ENCODE assay signal across 8 cellular contexts in the genomic region with DNA sequence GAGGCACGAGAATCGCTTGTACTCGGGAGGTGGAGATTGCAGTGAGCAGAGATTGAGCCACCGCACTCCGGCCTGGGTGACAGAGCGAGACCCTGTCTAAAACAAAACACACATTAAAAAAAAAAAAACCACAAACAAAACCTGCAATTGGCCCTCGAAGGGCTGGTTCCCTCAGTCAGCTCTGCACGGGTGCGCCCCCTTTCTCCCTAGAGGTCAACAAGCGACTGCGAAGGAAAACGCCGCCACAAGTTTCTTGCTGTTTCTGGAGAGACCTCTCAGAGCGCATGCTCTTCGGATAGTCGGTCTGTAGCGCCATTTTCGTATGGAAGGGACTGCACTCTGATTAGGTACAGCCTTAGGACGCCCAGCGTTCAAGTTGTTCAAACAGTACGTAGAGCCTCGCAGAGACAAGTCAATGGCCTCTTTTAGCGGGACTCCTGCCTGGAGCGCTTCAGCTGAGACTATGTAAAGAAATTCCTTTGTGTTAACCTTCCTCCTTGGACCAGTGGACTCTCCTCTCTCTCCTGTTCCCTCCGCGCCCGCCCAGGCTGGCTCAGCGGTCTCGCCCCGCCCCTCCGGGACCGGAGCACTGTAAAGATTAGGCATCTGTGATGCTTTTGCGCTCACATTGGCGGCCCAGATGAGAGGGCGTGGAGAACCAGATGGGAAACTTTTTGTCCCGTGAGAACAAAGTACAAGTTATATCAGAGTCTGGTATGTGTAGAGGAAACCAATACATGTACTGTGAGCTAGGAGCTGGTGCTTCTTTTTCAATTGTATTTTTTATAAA. TPM values are rescaled to one million over a fixed set of nuclear protein-coding genes. Genes with fewer than 3 reads are reported as not detected.
DNase-seq lines count a peak whose midpoint lies in the region; ATAC-seq and TF ChIP-seq lines count a peak whose summit lies in the region.

No MANE protein-coding gene starts in this region.

- ATAC-seq in GM18909 (IDR thresholded peaks at IDR 0.05; ENCODE audit: poor library complexity, unreplicated experiment): peak; percentile 70
- ATAC-seq in HG03159 (IDR thresholded peaks at IDR 0.05; ENCODE audit: unreplicated experiment): peak; percentile 53
- peak; percentile 71 for ATAC-seq in WTC11

- no peaks in the 10 kb centered on the region for H3K9me3 Mint-ChIP-seq in WTC11

- no peaks in the 10 kb centered on the region for H3K36me3 Mint-ChIP-seq in WTC11

- H3K4me3 Mint-ChIP-seq in WTC11: peak overlapping the region; percentile 98

- TF ChIP-seq CTCF in AG09319 (IDR thresholded peaks at IDR 0.05; ENCODE audit: low read depth, low read length) (peak; percentile 32), WTC11 (IDR thresholded peaks at IDR 0.05) (no peak)

- POLR2A ChIA-PET in WTC11 (lab: Charles Lee): interaction anchor here (0.5 to 4.4 kb wide), 6 partner anchors 66 to 382 kb away, joined by 3 to 34 read pairs (median 4); a partner anchor contains a TSS

- H3K4me1 Mint-ChIP-seq in WTC11: peaks cover 28% of the 10 kb centered on the region

- H3K27ac Mint-ChIP-seq in WTC11: peak overlapping the region; percentile 100

- CTCF ChIA-PET in WTC11 (lab: Charles Lee): interaction anchor here (1.9 to 3.3 kb wide), 3 partner anchors 53 to 108 kb away, joined by 6 to 17 read pairs (median 10); a partner anchor contains a TSS

- DNase-seq in AG09319 (ENCODE audit: extremely low read depth, low read depth): peak; percentile 61
- peak; percentile 91 for DNase-seq in NCI-H2227 treated with DMSO at 0.1 percent for 48 hours (lab: John Stamatoyannopoulos, UW)
- DNase-seq in WTC11 (ENCODE audit: low spot score): peak; percentile 94
- peak; percentile 89 for DNase-seq in central memory CD4-positive, alpha-beta T cell
- peak; percentile 94 for DNase-seq in iris pigment epithelial cell (ENCODE audit: low read depth)
- DNase-seq in stimulated activated CD4-positive, alpha-beta T cell treated with anti-CD3 and anti-CD28 coated beads, Interleukin-12 subunit alpha, Interleukin-12 subunit beta, amount 100 ng/mL, for 24 hours (ENCODE audit: low read depth in 2 of 2): peak; percentile 76 to 88

- H3K27me3 Mint-ChIP-seq in WTC11 (ENCODE audit: low read depth): no peaks in the 10 kb centered on the region; the same call in 1 of the 2 replicates

TF ChIP-seq in WTC11, 78 proteins besides CTCF, POLR2A, EP300 and RAD21 (continues in another document):
- TF ChIP-seq JAZF1 (CRISPR knock-in tag; IDR thresholded peaks at IDR 0.05) (no peak), SMAD3 (CRISPR knock-in tag; IDR thresholded peaks at IDR 0.05; ENCODE audit: borderline replicate concordance) (no peak), ZNF263 (CRISPR knock-in tag; IDR thresholded peaks at IDR 0.05; ENCODE audit: low read depth) (no peak), ZNF416 (CRISPR knock-in tag; IDR thresholded peaks at IDR 0.05) (peak; percentile 87; the same call in 1 of the 2 replicates), SMAD4 (CRISPR knock-in tag; IDR thresholded peaks at IDR 0.05) (no peak), ZNF138 (CRISPR knock-in tag; conservative IDR thresholded peaks at IDR 0.05) (no peak), GABPB1 (CRISPR knock-in tag; IDR thresholded peaks at IDR 0.05) (no peak), IRF2 (CRISPR knock-in tag; IDR thresholded peaks at IDR 0.05; ENCODE audit: borderline replicate concordance, low read depth) (no peak), ESRRA (CRISPR knock-in tag; IDR thresholded peaks at IDR 0.05; ENCODE audit: borderline replicate concordance) (no peak), ZNF317 (CRISPR knock-in tag; IDR thresholded peaks at IDR 0.05; ENCODE audit: borderline replicate concordance, low read depth) (no peak), RORB (CRISPR knock-in tag; IDR thresholded peaks at IDR 0.05) (no peak)
- TF ChIP-seq, protein P1, sequence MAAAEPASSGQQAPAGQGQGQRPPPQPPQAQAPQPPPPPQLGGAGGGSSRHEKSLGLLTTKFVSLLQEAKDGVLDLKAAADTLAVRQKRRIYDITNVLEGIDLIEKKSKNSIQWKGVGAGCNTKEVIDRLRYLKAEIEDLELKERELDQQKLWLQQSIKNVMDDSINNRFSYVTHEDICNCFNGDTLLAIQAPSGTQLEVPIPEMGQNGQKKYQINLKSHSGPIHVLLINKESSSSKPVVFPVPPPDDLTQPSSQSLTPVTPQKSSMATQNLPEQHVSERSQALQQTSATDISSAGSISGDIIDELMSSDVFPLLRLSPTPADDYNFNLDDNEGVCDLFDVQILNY (CRISPR knock-in tag; IDR thresholded peaks at IDR 0.05): peak; percentile 71; the same call in 1 of the 2 replicates
- TF ChIP-seq, protein P2, sequence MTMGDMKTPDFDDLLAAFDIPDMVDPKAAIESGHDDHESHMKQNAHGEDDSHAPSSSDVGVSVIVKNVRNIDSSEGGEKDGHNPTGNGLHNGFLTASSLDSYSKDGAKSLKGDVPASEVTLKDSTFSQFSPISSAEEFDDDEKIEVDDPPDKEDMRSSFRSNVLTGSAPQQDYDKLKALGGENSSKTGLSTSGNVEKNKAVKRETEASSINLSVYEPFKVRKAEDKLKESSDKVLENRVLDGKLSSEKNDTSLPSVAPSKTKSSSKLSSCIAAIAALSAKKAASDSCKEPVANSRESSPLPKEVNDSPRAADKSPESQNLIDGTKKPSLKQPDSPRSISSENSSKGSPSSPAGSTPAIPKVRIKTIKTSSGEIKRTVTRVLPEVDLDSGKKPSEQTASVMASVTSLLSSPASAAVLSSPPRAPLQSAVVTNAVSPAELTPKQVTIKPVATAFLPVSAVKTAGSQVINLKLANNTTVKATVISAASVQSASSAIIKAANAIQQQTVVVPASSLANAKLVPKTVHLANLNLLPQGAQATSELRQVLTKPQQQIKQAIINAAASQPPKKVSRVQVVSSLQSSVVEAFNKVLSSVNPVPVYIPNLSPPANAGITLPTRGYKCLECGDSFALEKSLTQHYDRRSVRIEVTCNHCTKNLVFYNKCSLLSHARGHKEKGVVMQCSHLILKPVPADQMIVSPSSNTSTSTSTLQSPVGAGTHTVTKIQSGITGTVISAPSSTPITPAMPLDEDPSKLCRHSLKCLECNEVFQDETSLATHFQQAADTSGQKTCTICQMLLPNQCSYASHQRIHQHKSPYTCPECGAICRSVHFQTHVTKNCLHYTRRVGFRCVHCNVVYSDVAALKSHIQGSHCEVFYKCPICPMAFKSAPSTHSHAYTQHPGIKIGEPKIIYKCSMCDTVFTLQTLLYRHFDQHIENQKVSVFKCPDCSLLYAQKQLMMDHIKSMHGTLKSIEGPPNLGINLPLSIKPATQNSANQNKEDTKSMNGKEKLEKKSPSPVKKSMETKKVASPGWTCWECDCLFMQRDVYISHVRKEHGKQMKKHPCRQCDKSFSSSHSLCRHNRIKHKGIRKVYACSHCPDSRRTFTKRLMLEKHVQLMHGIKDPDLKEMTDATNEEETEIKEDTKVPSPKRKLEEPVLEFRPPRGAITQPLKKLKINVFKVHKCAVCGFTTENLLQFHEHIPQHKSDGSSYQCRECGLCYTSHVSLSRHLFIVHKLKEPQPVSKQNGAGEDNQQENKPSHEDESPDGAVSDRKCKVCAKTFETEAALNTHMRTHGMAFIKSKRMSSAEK (CRISPR knock-in tag; IDR thresholded peaks at IDR 0.05; ENCODE audit: borderline replicate concordance): 0 out of 2 replicates have a peak, but pooled peaks have one; percentile 10
- TF ChIP-seq, protein P3, sequence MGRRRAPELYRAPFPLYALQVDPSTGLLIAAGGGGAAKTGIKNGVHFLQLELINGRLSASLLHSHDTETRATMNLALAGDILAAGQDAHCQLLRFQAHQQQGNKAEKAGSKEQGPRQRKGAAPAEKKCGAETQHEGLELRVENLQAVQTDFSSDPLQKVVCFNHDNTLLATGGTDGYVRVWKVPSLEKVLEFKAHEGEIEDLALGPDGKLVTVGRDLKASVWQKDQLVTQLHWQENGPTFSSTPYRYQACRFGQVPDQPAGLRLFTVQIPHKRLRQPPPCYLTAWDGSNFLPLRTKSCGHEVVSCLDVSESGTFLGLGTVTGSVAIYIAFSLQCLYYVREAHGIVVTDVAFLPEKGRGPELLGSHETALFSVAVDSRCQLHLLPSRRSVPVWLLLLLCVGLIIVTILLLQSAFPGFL (CRISPR knock-in tag; IDR thresholded peaks at IDR 0.05; ENCODE audit: borderline replicate concordance): no peak
- TF ChIP-seq, protein P4, sequence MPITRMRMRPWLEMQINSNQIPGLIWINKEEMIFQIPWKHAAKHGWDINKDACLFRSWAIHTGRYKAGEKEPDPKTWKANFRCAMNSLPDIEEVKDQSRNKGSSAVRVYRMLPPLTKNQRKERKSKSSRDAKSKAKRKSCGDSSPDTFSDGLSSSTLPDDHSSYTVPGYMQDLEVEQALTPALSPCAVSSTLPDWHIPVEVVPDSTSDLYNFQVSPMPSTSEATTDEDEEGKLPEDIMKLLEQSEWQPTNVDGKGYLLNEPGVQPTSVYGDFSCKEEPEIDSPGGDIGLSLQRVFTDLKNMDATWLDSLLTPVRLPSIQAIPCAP (CRISPR knock-in tag; IDR thresholded peaks at IDR 0.05): no peak
- TF ChIP-seq, protein P5, sequence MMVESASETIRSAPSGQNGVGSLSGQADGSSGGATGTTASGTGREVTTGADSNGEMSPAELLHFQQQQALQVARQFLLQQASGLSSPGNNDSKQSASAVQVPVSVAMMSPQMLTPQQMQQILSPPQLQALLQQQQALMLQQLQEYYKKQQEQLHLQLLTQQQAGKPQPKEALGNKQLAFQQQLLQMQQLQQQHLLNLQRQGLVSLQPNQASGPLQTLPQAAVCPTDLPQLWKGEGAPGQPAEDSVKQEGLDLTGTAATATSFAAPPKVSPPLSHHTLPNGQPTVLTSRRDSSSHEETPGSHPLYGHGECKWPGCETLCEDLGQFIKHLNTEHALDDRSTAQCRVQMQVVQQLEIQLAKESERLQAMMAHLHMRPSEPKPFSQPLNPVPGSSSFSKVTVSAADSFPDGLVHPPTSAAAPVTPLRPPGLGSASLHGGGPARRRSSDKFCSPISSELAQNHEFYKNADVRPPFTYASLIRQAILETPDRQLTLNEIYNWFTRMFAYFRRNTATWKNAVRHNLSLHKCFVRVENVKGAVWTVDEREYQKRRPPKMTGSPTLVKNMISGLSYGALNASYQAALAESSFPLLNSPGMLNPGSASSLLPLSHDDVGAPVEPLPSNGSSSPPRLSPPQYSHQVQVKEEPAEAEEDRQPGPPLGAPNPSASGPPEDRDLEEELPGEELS (CRISPR knock-in tag; IDR thresholded peaks at IDR 0.05): 0 out of 2 replicates have a peak, but pooled peaks have one; percentile 33

RNA-seq across cellular contexts. Expression of a gene that starts 1.0 kb away (rescaled TPM):
- total RNA-seq in WTC11 (2021): 8.7 to 11.1 TPM (median 10.3 TPM) in 3 replicates

Comparison
In these comparisons a context has a peak if more than half of its experiments do, and no peak if none do; other contexts are left out.
1. Peak in every context shown above with its lines: DNase-seq and ATAC-seq.